Comparison of ENCODE assay signal across 35 cellular contexts in genomic region chr4:76120199-76120598, GRCh38. TPM values are rescaled to one million over a fixed set of nuclear protein-coding genes. Genes with fewer than 3 reads are reported as not detected.
"Had no signal": no experiment of that assay in that cellular context is flagged by ENCODE, and none has a peak within 500 bp of the region (broad histone marks: within the 10 kb centered on the region; RNA-seq: fewer than 3 reads in every experiment).

No MANE protein-coding gene starts in this region.

- H3K4me3 Mint-ChIP-seq: immature natural killer cell; naive B cell; natural killer cell; nephron progenitor cell; neural progenitor cell; stimulated activated naive B cell treated with anti-CD40 and anti-IgM and Interleukin-4, amounts not matched to agents 10 μg/mL and 1 μg/mL and 100 μg/mL, for 72 hours had no signal

- ATAC-seq: left colon; left lung; lower lobe of right lung; natural killer cell; right lobe of liver; stimulated activated naive B cell treated with anti-CD40 and anti-IgM and Interleukin-4, amounts not matched to agents 10 μg/mL and 1 μg/mL and 100 μg/mL, for 72 hours; stimulated activated naive CD8-positive, alpha-beta T cell treated with anti-CD3 and anti-CD28 coated beads, Interleukin-15, Interleukin-2, amounts not matched to agents 100 U/mL and 50 U/mL, for 24 hours had no signal

- DNase-seq: hypothalamus; immature natural killer cell; kidney; left colon; left lung; lower lobe of right lung; mammary epithelial cell; mesenchymal stem cell; naive B cell; natural killer cell; nephron progenitor cell; occipital lobe; right lobe of liver; stimulated activated CD4-positive, alpha-beta T cell treated with anti-CD3 and anti-CD28 coated beads, Interleukin-12 subunit alpha, Interleukin-12 subunit beta, amount 100 ng/mL, for 4 hours; stimulated activated CD4-positive, alpha-beta T cell treated with anti-CD3 and anti-CD28 coated beads, Interleukin-15, amount 100 ng/mL, for 24 hours; stimulated activated CD4-positive, alpha-beta T cell treated with anti-CD3 and anti-CD28 coated beads, Interleukin-2, amount 100 ng/mL, for 24 hours; stimulated activated CD4-positive, alpha-beta T cell treated with anti-CD3 and anti-CD28 coated beads, Interleukin-4, amount 100 ng/mL, for 1 hour; stimulated activated naive B cell treated with anti-CD40 and anti-IgM and Interleukin-4, amounts not matched to agents 10 μg/mL and 1 μg/mL and 100 μg/mL, for 72 hours; stimulated activated naive CD8-positive, alpha-beta T cell treated with anti-CD3 and anti-CD28 coated beads, Interleukin-15, Interleukin-2, amounts not matched to agents 100 U/mL and 50 U/mL, for 24 hours; stomach; testis; thyroid gland; transverse colon; upper lobe of left lung had no signal

- H3K27me3 ChIP-seq: left lung, neural progenitor cell, neutrophil, right atrium auricular region, right lobe of liver, stomach, testis, thyroid gland, transverse colon, upper lobe of left lung, vagina had no signal

- H3K27me3 Mint-ChIP-seq: naive B cell; progenitor cell of endocrine pancreas; stimulated activated naive B cell treated with anti-CD40 and anti-IgM and Interleukin-4, amounts not matched to agents 10 μg/mL and 1 μg/mL and 100 μg/mL, for 72 hours had no signal

- H3K9me3 ChIP-seq: left lung, lower lobe of right lung, neutrophil, right atrium auricular region, right lobe of liver, stomach, testis, thyroid gland, transverse colon, upper lobe of left lung, vagina had no signal

- H3K4me1 Mint-ChIP-seq: immature natural killer cell; naive B cell; natural killer cell; nephron progenitor cell; neural progenitor cell; stimulated activated naive B cell treated with anti-CD40 and anti-IgM and Interleukin-4, amounts not matched to agents 10 μg/mL and 1 μg/mL and 100 μg/mL, for 72 hours had no signal

- H3K27ac Mint-ChIP-seq: immature natural killer cell; naive B cell; natural killer cell; nephron progenitor cell; neural progenitor cell; progenitor cell of endocrine pancreas; stimulated activated naive B cell treated with anti-CD40 and anti-IgM and Interleukin-4, amounts not matched to agents 10 μg/mL and 1 μg/mL and 100 μg/mL, for 72 hours had no signal

- H3K27ac ChIP-seq: left lung, lower lobe of right lung, neural progenitor cell, neutrophil, right atrium auricular region, right lobe of liver, skin epidermis, stomach, testis, thyroid gland, transverse colon, upper lobe of left lung, vagina had no signal

- H3K4me1 ChIP-seq: left lung, lower lobe of right lung, neural progenitor cell, right atrium auricular region, right lobe of liver, stomach, testis, thyroid gland, transverse colon, upper lobe of left lung, vagina had no signal

- H3K4me3 ChIP-seq: left lung, lower lobe of right lung, neural progenitor cell, right atrium auricular region, right lobe of liver, skin epidermis, stomach, testis, thyroid gland, transverse colon, upper lobe of left lung, vagina had no signal

- FAIRE-seq: islet of Langerhans had no signal

RNA-seq across cellular contexts. Expression of gene ART3, which starts 45.7 kb away (rescaled TPM):
- total RNA-seq: kidney, left lung, lower lobe of right lung, mammary epithelial cell, natural killer cell, osteocyte, pulmonary artery endothelial cell, renal cortical epithelial cell, right lobe of liver had no signal
- polyA plus RNA-seq: immature natural killer cell, liver had no signal
